ENCODE assay signal across 1 cellular context in the genomic region with DNA sequence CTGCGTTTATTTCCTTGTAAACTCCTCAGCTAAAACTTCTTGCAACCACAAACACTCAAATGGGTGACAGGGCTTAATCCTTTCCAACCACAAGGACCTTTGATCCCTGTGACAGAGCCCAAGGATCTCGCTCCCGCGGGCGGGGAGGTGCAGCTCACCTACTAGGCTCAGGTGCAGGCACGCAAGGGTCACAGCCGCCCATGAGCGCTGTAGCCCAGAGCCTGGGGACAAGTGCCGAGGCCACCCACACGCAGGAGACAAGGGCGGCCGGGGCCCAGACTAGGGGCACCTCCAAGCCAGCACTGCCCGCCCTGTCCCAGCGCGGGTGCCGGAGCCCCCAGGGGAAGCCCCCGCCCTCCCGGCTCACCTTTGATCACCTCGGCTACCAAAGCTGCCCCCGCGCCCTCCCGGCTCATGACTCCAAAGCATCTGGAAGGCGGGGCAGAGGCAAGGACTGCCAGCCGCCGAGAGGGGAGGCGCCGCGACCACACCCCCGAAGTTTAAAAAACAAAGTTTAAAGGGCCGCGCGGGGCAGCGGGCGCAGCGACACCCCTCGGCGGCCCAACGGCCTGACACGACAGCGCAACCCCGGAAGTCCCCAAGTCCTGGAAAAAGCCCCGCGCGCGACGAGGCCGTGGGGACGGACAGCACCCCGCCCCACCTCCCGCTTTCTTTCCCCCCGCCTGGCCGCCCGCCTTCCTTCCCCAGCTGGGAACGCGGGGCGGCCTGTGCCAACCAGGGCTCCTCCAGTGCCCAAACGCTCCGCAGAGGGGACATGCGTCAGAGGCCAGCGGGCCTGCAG.
TF ChIP-seq lines count a peak whose summit lies in the region.

No MANE protein-coding gene starts in this region.

TF ChIP-seq in HepG2, 621 proteins besides CTCF, POLR2A, EP300 and RAD21 (continued from another document and continues in another):
- TF ChIP-seq, protein P1, sequence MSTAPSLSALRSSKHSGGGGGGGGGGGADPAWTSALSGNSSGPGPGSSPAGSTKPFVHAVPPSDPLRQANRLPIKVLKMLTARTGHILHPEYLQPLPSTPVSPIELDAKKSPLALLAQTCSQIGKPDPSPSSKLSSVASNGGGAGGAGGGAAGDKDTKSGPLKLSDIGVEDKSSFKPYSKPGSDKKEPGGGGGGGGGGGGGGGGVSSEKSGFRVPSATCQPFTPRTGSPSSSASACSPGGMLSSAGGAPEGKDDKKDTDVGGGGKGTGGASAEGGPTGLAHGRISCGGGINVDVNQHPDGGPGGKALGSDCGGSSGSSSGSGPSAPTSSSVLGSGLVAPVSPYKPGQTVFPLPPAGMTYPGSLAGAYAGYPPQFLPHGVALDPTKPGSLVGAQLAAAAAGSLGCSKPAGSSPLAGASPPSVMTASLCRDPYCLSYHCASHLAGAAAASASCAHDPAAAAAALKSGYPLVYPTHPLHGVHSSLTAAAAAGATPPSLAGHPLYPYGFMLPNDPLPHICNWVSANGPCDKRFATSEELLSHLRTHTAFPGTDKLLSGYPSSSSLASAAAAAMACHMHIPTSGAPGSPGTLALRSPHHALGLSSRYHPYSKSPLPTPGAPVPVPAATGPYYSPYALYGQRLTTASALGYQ (CRISPR knock-in tag; IDR thresholded peaks at IDR 0.05): peak; percentile 95
- no peak for TF ChIP-seq ZNF30 (CRISPR knock-in tag; IDR thresholded peaks at IDR 0.05)
- TF ChIP-seq ZNF124 (CRISPR knock-in tag; IDR thresholded peaks at IDR 0.05): peak; percentile 25; the same call in 1 of the 2 replicates
- TF ChIP-seq SOX13 (IDR thresholded peaks at IDR 0.05): 0 out of 2 replicates have a peak, but pooled peaks have one; percentile 50
- TF ChIP-seq SOX13 (CRISPR knock-in tag; conservative IDR thresholded peaks at IDR 0.05 in 1 of 2, IDR thresholded peaks at IDR 0.05 in 1 of 2): peak in 1 of 2 experiments; percentile 79; a peak in 2 of 4 replicates
- TF ChIP-seq, protein P2, sequence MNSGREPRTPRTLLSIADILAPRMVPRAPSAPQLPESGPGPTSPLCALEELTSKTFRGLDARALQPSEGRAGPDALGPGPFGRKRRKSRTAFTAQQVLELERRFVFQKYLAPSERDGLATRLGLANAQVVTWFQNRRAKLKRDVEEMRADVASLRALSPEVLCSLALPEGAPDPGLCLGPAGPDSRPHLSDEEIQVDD (CRISPR knock-in tag; IDR thresholded peaks at IDR 0.05; ENCODE audit: borderline replicate concordance): no peak
- no peak for TF ChIP-seq NCOA5 (CRISPR knock-in tag; IDR thresholded peaks at IDR 0.05)
- TF ChIP-seq SMYD3 (CRISPR knock-in tag; IDR thresholded peaks at IDR 0.05): no peak
- TF ChIP-seq, protein P3, sequence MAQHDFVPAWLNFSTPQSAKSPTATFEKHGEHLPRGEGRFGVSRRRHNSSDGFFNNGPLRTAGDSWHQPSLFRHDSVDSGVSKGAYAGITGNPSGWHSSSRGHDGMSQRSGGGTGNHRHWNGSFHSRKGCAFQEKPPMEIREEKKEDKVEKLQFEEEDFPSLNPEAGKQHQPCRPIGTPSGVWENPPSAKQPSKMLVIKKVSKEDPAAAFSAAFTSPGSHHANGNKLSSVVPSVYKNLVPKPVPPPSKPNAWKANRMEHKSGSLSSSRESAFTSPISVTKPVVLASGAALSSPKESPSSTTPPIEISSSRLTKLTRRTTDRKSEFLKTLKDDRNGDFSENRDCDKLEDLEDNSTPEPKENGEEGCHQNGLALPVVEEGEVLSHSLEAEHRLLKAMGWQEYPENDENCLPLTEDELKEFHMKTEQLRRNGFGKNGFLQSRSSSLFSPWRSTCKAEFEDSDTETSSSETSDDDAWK (CRISPR knock-in tag; IDR thresholded peaks at IDR 0.05): no peak
- TF ChIP-seq, protein P4, sequence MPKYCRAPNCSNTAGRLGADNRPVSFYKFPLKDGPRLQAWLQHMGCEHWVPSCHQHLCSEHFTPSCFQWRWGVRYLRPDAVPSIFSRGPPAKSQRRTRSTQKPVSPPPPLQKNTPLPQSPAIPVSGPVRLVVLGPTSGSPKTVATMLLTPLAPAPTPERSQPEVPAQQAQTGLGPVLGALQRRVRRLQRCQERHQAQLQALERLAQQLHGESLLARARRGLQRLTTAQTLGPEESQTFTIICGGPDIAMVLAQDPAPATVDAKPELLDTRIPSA (CRISPR knock-in tag; IDR thresholded peaks at IDR 0.05; ENCODE audit: borderline replicate concordance): no peak; the same call in 1 of the 2 replicates
- no peak for TF ChIP-seq CCAR2 (optimal IDR thresholded peaks at IDR 0.05; ENCODE audit: low read depth, low read length)
- TF ChIP-seq, protein P5, sequence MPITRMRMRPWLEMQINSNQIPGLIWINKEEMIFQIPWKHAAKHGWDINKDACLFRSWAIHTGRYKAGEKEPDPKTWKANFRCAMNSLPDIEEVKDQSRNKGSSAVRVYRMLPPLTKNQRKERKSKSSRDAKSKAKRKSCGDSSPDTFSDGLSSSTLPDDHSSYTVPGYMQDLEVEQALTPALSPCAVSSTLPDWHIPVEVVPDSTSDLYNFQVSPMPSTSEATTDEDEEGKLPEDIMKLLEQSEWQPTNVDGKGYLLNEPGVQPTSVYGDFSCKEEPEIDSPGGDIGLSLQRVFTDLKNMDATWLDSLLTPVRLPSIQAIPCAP (CRISPR knock-in tag; IDR thresholded peaks at IDR 0.05; ENCODE audit: low read depth): no peak
- no peak for TF ChIP-seq NFRKB (IDR thresholded peaks at IDR 0.05)
- no peak for TF ChIP-seq SNRNP70 (IDR thresholded peaks at IDR 0.05; ENCODE audit: low read depth, low read length)
- TF ChIP-seq, protein P6, sequence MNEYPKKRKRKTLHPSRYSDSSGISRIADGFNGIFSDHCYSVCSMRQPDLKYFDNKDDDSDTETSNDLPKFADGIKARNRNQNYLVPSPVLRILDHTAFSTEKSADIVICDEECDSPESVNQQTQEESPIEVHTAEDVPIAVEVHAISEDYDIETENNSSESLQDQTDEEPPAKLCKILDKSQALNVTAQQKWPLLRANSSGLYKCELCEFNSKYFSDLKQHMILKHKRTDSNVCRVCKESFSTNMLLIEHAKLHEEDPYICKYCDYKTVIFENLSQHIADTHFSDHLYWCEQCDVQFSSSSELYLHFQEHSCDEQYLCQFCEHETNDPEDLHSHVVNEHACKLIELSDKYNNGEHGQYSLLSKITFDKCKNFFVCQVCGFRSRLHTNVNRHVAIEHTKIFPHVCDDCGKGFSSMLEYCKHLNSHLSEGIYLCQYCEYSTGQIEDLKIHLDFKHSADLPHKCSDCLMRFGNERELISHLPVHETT (CRISPR knock-in tag; conservative IDR thresholded peaks at IDR 0.05): no peak; the same call in 1 of the 2 replicates
- peak; percentile 24 for TF ChIP-seq ZNF781 (CRISPR knock-in tag; IDR thresholded peaks at IDR 0.05; ENCODE audit: borderline replicate concordance, not compliant biosample characterization)
- no peak for TF ChIP-seq ZNF33B (CRISPR knock-in tag; IDR thresholded peaks at IDR 0.05)
- no peak for TF ChIP-seq RBM22 (optimal IDR thresholded peaks at IDR 0.05; ENCODE audit: low read length)
- TF ChIP-seq, protein P7, sequence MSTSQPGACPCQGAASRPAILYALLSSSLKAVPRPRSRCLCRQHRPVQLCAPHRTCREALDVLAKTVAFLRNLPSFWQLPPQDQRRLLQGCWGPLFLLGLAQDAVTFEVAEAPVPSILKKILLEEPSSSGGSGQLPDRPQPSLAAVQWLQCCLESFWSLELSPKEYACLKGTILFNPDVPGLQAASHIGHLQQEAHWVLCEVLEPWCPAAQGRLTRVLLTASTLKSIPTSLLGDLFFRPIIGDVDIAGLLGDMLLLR (CRISPR knock-in tag; IDR thresholded peaks at IDR 0.05): peak; percentile 43; the same call in 1 of the 2 replicates
- 0 out of 2 replicates have a peak, but pooled peaks have one; percentile 36 for TF ChIP-seq WIZ (CRISPR knock-in tag; IDR thresholded peaks at IDR 0.05)
- TF ChIP-seq, protein P8, sequence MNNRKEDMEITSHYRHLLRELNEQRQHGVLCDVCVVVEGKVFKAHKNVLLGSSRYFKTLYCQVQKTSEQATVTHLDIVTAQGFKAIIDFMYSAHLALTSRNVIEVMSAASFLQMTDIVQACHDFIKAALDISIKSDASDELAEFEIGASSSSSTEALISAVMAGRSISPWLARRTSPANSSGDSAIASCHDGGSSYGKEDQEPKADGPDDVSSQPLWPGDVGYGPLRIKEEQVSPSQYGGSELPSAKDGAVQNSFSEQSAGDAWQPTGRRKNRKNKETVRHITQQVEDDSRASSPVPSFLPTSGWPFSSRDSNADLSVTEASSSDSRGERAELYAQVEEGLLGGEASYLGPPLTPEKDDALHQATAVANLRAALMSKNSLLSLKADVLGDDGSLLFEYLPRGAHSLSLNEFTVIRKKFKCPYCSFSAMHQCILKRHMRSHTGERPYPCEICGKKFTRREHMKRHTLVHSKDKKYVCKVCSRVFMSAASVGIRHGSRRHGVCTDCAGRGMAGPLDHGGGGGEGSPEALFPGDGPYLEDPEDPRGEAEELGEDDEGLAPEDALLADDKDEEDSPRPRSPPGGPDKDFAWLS (CRISPR knock-in tag; IDR thresholded peaks at IDR 0.05; ENCODE audit: borderline replicate concordance): no peak
- no peak for TF ChIP-seq SUZ12 (IDR thresholded peaks at IDR 0.05; ENCODE audit: low read depth, low read length)
- TF ChIP-seq ZNF138 (CRISPR knock-in tag; IDR thresholded peaks at IDR 0.05; ENCODE audit: low read depth): no peak
- TF ChIP-seq FOXO1 (CRISPR knock-in tag; IDR thresholded peaks at IDR 0.05): peak; percentile 81
- TF ChIP-seq NR1H2 (CRISPR knock-in tag; IDR thresholded peaks at IDR 0.05; ENCODE audit: borderline replicate concordance, low read depth): no peak
- no peak for TF ChIP-seq KAT2B (IDR thresholded peaks at IDR 0.05; ENCODE audit: borderline replicate concordance, low read depth, low read length)
- TF ChIP-seq ZNF891 (CRISPR knock-in tag; IDR thresholded peaks at IDR 0.05): peak; percentile 82
- TF ChIP-seq ZNF343 (CRISPR knock-in tag; IDR thresholded peaks at IDR 0.05): no peak
- TF ChIP-seq NPAS2 (CRISPR knock-in tag; IDR thresholded peaks at IDR 0.05; ENCODE audit: borderline replicate concordance): no peak
- peak; percentile 31; the same call in 1 of the 2 replicates for TF ChIP-seq DPF2 (CRISPR knock-in tag; IDR thresholded peaks at IDR 0.05; ENCODE audit: borderline replicate concordance, low read depth)
- peak; percentile 39 for TF ChIP-seq CBX1 (IDR thresholded peaks at IDR 0.05; ENCODE audit: low read depth)
- TF ChIP-seq, protein P9, sequence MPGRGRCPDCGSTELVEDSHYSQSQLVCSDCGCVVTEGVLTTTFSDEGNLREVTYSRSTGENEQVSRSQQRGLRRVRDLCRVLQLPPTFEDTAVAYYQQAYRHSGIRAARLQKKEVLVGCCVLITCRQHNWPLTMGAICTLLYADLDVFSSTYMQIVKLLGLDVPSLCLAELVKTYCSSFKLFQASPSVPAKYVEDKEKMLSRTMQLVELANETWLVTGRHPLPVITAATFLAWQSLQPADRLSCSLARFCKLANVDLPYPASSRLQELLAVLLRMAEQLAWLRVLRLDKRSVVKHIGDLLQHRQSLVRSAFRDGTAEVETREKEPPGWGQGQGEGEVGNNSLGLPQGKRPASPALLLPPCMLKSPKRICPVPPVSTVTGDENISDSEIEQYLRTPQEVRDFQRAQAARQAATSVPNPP (CRISPR knock-in tag; IDR thresholded peaks at IDR 0.05): no peak; the same call in none of the 2 replicates
- TF ChIP-seq, protein P10, sequence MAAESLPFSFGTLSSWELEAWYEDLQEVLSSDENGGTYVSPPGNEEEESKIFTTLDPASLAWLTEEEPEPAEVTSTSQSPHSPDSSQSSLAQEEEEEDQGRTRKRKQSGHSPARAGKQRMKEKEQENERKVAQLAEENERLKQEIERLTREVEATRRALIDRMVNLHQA (CRISPR knock-in tag; IDR thresholded peaks at IDR 0.05): no peak
- no peak for TF ChIP-seq ZMAT3 (CRISPR knock-in tag; conservative IDR thresholded peaks at IDR 0.05)
- TF ChIP-seq PLRG1 (conservative IDR thresholded peaks at IDR 0.05): no peak
- TF ChIP-seq MTF1 (CRISPR knock-in tag; IDR thresholded peaks at IDR 0.05): no peak
- TF ChIP-seq, protein P11, sequence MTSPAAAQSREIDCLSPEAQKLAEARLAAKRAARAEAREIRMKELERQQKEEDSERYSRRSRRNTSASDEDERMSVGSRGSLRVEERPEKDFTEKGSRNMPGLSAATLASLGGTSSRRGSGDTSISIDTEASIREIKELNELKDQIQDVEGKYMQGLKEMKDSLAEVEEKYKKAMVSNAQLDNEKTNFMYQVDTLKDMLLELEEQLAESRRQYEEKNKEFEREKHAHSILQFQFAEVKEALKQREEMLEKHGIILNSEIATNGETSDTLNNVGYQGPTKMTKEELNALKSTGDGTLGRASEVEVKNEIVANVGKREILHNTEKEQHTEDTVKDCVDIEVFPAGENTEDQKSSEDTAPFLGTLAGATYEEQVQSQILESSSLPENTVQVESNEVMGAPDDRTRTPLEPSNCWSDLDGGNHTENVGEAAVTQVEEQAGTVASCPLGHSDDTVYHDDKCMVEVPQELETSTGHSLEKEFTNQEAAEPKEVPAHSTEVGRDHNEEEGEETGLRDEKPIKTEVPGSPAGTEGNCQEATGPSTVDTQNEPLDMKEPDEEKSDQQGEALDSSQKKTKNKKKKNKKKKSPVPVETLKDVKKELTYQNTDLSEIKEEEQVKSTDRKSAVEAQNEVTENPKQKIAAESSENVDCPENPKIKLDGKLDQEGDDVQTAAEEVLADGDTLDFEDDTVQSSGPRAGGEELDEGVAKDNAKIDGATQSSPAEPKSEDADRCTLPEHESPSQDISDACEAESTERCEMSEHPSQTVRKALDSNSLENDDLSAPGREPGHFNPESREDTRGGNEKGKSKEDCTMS (CRISPR knock-in tag; conservative IDR thresholded peaks at IDR 0.05): no peak
- TF ChIP-seq ZNF552 (CRISPR knock-in tag; IDR thresholded peaks at IDR 0.05; ENCODE audit: borderline replicate concordance): peak; percentile 22; the same call in 1 of the 2 replicates
- TF ChIP-seq CHCHD3 (CRISPR knock-in tag; IDR thresholded peaks at IDR 0.05): no peak
- TF ChIP-seq, protein P12, sequence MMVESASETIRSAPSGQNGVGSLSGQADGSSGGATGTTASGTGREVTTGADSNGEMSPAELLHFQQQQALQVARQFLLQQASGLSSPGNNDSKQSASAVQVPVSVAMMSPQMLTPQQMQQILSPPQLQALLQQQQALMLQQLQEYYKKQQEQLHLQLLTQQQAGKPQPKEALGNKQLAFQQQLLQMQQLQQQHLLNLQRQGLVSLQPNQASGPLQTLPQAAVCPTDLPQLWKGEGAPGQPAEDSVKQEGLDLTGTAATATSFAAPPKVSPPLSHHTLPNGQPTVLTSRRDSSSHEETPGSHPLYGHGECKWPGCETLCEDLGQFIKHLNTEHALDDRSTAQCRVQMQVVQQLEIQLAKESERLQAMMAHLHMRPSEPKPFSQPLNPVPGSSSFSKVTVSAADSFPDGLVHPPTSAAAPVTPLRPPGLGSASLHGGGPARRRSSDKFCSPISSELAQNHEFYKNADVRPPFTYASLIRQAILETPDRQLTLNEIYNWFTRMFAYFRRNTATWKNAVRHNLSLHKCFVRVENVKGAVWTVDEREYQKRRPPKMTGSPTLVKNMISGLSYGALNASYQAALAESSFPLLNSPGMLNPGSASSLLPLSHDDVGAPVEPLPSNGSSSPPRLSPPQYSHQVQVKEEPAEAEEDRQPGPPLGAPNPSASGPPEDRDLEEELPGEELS (CRISPR knock-in tag; IDR thresholded peaks at IDR 0.05): peak; percentile 89
- TF ChIP-seq RBAK (CRISPR knock-in tag; IDR thresholded peaks at IDR 0.05): no peak
- peak; percentile 44 for TF ChIP-seq ZNF792 (CRISPR knock-in tag; IDR thresholded peaks at IDR 0.05)
- TF ChIP-seq AKAP8 (CRISPR knock-in tag; IDR thresholded peaks at IDR 0.05): peak; percentile 74
- no peak for TF ChIP-seq ZNF296 (CRISPR knock-in tag; conservative IDR thresholded peaks at IDR 0.05)
- no peak for TF ChIP-seq ZSCAN12 (CRISPR knock-in tag; IDR thresholded peaks at IDR 0.05)
